In genomic region chr14:105331575-105332351, GRCh38 we compare ENCODE assay signal across 23 cellular contexts. TPM values are rescaled to one million over a fixed set of nuclear protein-coding genes. Genes with fewer than 3 reads are reported as not detected.
A peak's percentile ranks its signal among the peaks of the same experiment; 100 is the strongest.
DNase-seq lines count a peak whose midpoint lies in the region; ATAC-seq and TF ChIP-seq lines count a peak whose summit lies in the region.
"Had no signal": no experiment of that assay in that cellular context is flagged by ENCODE, and none has a peak within 500 bp of the region (broad histone marks: within the 10 kb centered on the region; RNA-seq: fewer than 3 reads in every experiment).

No MANE protein-coding gene starts in this region.

- no peaks in the 10 kb centered on the region for H3K27me3 ChIP-seq in CD4-positive, alpha-beta memory T cell (ENCODE audit: insufficient read depth, low read length)
- H3K27me3 ChIP-seq in IMR-90 (ENCODE audit: control insufficient read depth, insufficient read depth, low read length) (no peaks in the 10 kb centered on the region), osteoblast (ENCODE audit: insufficient read depth, low read length) (no peaks in the 10 kb centered on the region)
- H3K27me3 ChIP-seq: cardiac muscle cell, left lung, neutrophil had no signal

- H3K23ac ChIP-seq in IMR-90 (ENCODE audit: low read depth, low read length) = no peak overlapping the region; the same call in 1 of the 2 replicates

- no peak for ATAC-seq in IMR-90 (ENCODE audit: low read depth)
- ATAC-seq in central memory CD8-positive, alpha-beta T cell (replicated peaks; ENCODE audit: extremely low read depth, poor library complexity, severe bottlenecking) = no peak
- ATAC-seq: left lung; stimulated activated memory B cell treated with anti-CD40 and anti-IgM and Interleukin-4, amounts not matched to agents 10 μg/mL and 1 μg/mL and 100 μg/mL, for 72 hours had no signal

- H3K4me3 ChIP-seq in CD4-positive, alpha-beta memory T cell (ENCODE audit: low read length in 2 of 2) = no peak overlapping the region
- H3K4me3 ChIP-seq in IMR-90 (ENCODE audit: insufficient read depth, low read depth, low read length) = no peak overlapping the region
- no peak overlapping the region for H3K4me3 ChIP-seq in osteoblast (ENCODE audit: insufficient read depth, low read length)
- H3K4me3 ChIP-seq: cardiac muscle cell, left lung, skin epidermis had no signal

- peak in 1 of 5 donors; percentile 8 for DNase-seq in CD4-positive, alpha-beta memory T cell
- DNase-seq in IMR-90 (no peak), osteoblast (ENCODE audit: insufficient read length, low spot score, missing footprints) (peak; percentile 73), HUDEP-2 (lab: John Stamatoyannopoulos, UW; ENCODE audit: unreplicated experiment in 76 of 76) (no peak), COLO829 (ENCODE audit: low spot score) (no peak), DMS 273 treated with DMSO at 0.1 percent for 48 hours (lab: John Stamatoyannopoulos, UW) (no peak)
- no peak for DNase-seq in central memory CD8-positive, alpha-beta T cell (ENCODE audit: low spot score in 2 of 2)
- DNase-seq: activated CD4-positive, alpha-beta T cell treated with anti-CD3 and anti-CD28 coated beads for 48 hours; activated CD8-positive, alpha-beta memory T cell treated with anti-CD3 and anti-CD28 coated beads, Interleukin-2, amount 50 U/mL, for 4 hours; activated gamma-delta T cell; anterior cingulate cortex; COR-L47; DMS79 treated with DMSO at 0.1 percent for 48 hours; midbrain; NCI-H1105; NCI-H2029 treated with DMSO at 0.1 percent for 48 hours; stimulated activated CD4-positive, alpha-beta T cell treated with anti-CD3 and anti-CD28 coated beads, Interleukin-2, amount 100 ng/mL, for 24 hours had no signal

- BruUV-seq in IMR-90 (replicated peaks; lab: Mats Ljungman, UMichigan) = no TSS peak

- H3K27ac ChIP-seq in CD4-positive, alpha-beta memory T cell (ENCODE audit: low read depth, low read length) = no peak overlapping the region
- H3K27ac ChIP-seq in IMR-90 (ENCODE audit: insufficient read depth, low read length) (no peak overlapping the region), osteoblast (ENCODE audit: low read depth, low read length) (no peak overlapping the region)
- H3K27ac ChIP-seq: cardiac muscle cell, neutrophil had no signal

- H3K27ac Mint-ChIP-seq in CD4-positive, alpha-beta memory T cell = peak overlapping the region in 5 of 7 donors; percentile 18 to 87 (median 65)
- peak overlapping the region; percentile 27 for H3K27ac Mint-ChIP-seq in central memory CD8-positive, alpha-beta T cell (ENCODE audit: low read depth)
- H3K27ac Mint-ChIP-seq: stimulated activated memory B cell treated with anti-CD40 and anti-IgM and Interleukin-4, amounts not matched to agents 10 μg/mL and 1 μg/mL and 100 μg/mL, for 72 hours; T-helper 1 cell treated with Interleukin-12 subunit alpha and Interleukin-12 subunit beta and Interleukin-4 antibody, amounts not matched to agents 30 μg/mL and 1 μg/mL, for 36 hours had no signal

- dilution Hi-C loops in IMR-90 (cut with HindIII; ENCODE audit: low sequenced_read_pairs, unreplicated experiment) = no loop called here

- TF ChIP-seq CTCF in IMR-90 (conservative IDR thresholded peaks at IDR 0.05; ENCODE audit: low read depth, low read length) (no peak), osteoblast (IDR thresholded peaks at IDR 0.05; ENCODE audit: extremely low read depth, low read depth, low read length) (no peak)

- no peak overlapping the region for H3K4ac ChIP-seq in IMR-90 (ENCODE audit: low read depth, low read length)

- H3K9me3 ChIP-seq in CD4-positive, alpha-beta memory T cell (ENCODE audit: control insufficient read depth in 1 of 2, low read length in 2 of 2) = no peaks in the 10 kb centered on the region
- H3K9me3 ChIP-seq in IMR-90 (ENCODE audit: control insufficient read depth, insufficient read depth, low read length) = no peaks in the 10 kb centered on the region; the same call in 1 of the 2 replicates
- H3K9me3 ChIP-seq in osteoblast (ENCODE audit: low read depth, low read length) = no peaks in the 10 kb centered on the region
- H3K9me3 ChIP-seq: left lung, neutrophil had no signal

- H3K56ac ChIP-seq in IMR-90 (ENCODE audit: extremely low read depth, insufficient read depth, low read length) = no peak overlapping the region

- peaks cover 0 to 4% of the 10 kb centered on the region in 2 donors for H3K36me3 Mint-ChIP-seq in CD4-positive, alpha-beta memory T cell
- H3K36me3 Mint-ChIP-seq in central memory CD8-positive, alpha-beta T cell (ENCODE audit: insufficient read depth) = peaks cover 2% of the 10 kb centered on the region

- H2AFZ ChIP-seq in IMR-90 (replicated peaks; ENCODE audit: low read length, poor library complexity) = peak overlapping the region; percentile 51
- H2AFZ ChIP-seq in osteoblast (ENCODE audit: low read length) = no peak overlapping the region

- H3K4me3 Mint-ChIP-seq in CD4-positive, alpha-beta memory T cell = peak overlapping the region in 6 of 8 donors; percentile 1 to 60 (median 18)
- H3K4me3 Mint-ChIP-seq in central memory CD8-positive, alpha-beta T cell = no peak overlapping the region
- H3K4me3 Mint-ChIP-seq: stimulated activated memory B cell treated with anti-CD40 and anti-IgM and Interleukin-4, amounts not matched to agents 10 μg/mL and 1 μg/mL and 100 μg/mL, for 72 hours; T-helper 1 cell treated with Interleukin-12 subunit alpha and Interleukin-12 subunit beta and Interleukin-4 antibody, amounts not matched to agents 30 μg/mL and 1 μg/mL, for 36 hours had no signal

- H3K9me3 Mint-ChIP-seq in CD4-positive, alpha-beta memory T cell = no peaks in the 10 kb centered on the region
- no peaks in the 10 kb centered on the region for H3K9me3 Mint-ChIP-seq in central memory CD8-positive, alpha-beta T cell
- H3K9me3 Mint-ChIP-seq: stimulated activated memory B cell treated with anti-CD40 and anti-IgM and Interleukin-4, amounts not matched to agents 10 μg/mL and 1 μg/mL and 100 μg/mL, for 72 hours; T-helper 1 cell treated with Interleukin-12 subunit alpha and Interleukin-12 subunit beta and Interleukin-4 antibody, amounts not matched to agents 30 μg/mL and 1 μg/mL, for 36 hours had no signal

- no peak overlapping the region for H3K9ac ChIP-seq in IMR-90 (ENCODE audit: low read depth, low read length)

- peaks cover 13 to 46% (median 26%) of the 10 kb centered on the region in 4 donors for H3K4me1 Mint-ChIP-seq in CD4-positive, alpha-beta memory T cell
- peaks cover 45% of the 10 kb centered on the region for H3K4me1 Mint-ChIP-seq in central memory CD8-positive, alpha-beta T cell

- H2BK120ac ChIP-seq in IMR-90 (ENCODE audit: low read depth, low read length) = no peak overlapping the region

- H2AK5ac ChIP-seq in IMR-90 (ENCODE audit: low read depth, low read length) = peak overlapping the region; percentile 50; the same call in 1 of the 2 replicates

- H3K14ac ChIP-seq in IMR-90 (replicated peaks; ENCODE audit: low read depth, low read length) = no peak overlapping the region

- H2BK20ac ChIP-seq in IMR-90 (ENCODE audit: low read depth, low read length) = no peak overlapping the region

- H3K18ac ChIP-seq in IMR-90 (ENCODE audit: low read depth, low read length) = no peak overlapping the region

- no peak overlapping the region for H4K91ac ChIP-seq in IMR-90 (ENCODE audit: insufficient read depth, low read depth, low read length)

- H3K27me3 Mint-ChIP-seq in CD4-positive, alpha-beta memory T cell = no peaks in the 10 kb centered on the region
- H3K27me3 Mint-ChIP-seq in central memory CD8-positive, alpha-beta T cell = no peaks in the 10 kb centered on the region
- H3K27me3 Mint-ChIP-seq: stimulated activated memory B cell treated with anti-CD40 and anti-IgM and Interleukin-4, amounts not matched to agents 10 μg/mL and 1 μg/mL and 100 μg/mL, for 72 hours had no signal

- peaks cover 7% of the 10 kb centered on the region; the same call in 1 of the 2 replicates for H3K9me1 ChIP-seq in IMR-90 (ENCODE audit: insufficient read depth, low read length)

- H2AK9ac ChIP-seq in IMR-90 (replicated peaks; ENCODE audit: low read depth, low read length, poor library complexity) = peak overlapping the region; percentile 39

- POLR2A ChIA-PET in CD4-positive, alpha-beta memory T cell (lab: Charles Lee; ENCODE audit: partially characterized antibody) = interaction anchor here (0.7 kb wide), 1 partner anchor 31 kb away, joined by 3 read pairs; the partner anchor contains the start of gene BRF1
- POLR2A ChIA-PET in IMR-90 (lab: Charles Lee; ENCODE audit: unreplicated experiment) = no interaction called here

- H2BK5ac ChIP-seq in IMR-90 (ENCODE audit: low read depth, low read length, poor library complexity, severe bottlenecking) = no peak overlapping the region

- H4K5ac ChIP-seq in IMR-90 (ENCODE audit: low read depth, low read length) = no peak overlapping the region

- no peak overlapping the region for H3K4me2 ChIP-seq in IMR-90 (ENCODE audit: low read depth, low read length)
- no peak overlapping the region for H3K4me2 ChIP-seq in osteoblast (ENCODE audit: insufficient read depth, low read length)

- H3K79me1 ChIP-seq in IMR-90 (ENCODE audit: low read depth in 1 of 2, low read length in 2 of 2) = peaks cover 11 to 61% of the 10 kb centered on the region in 2 experiments

- in situ Hi-C loops in IMR-90 (cut with MboI; ENCODE audit: low sequenced_read_pairs) = no loop called here

- CTCF ChIA-PET in CD4-positive, alpha-beta memory T cell (lab: Charles Lee; ENCODE audit: partially characterized antibody) = no interaction called here
- CTCF ChIA-PET in IMR-90 (lab: Yijun Ruan, JAX) = no interaction called here

- H3K4me1 ChIP-seq in CD4-positive, alpha-beta memory T cell (ENCODE audit: insufficient read depth, low read length) = peaks cover 21% of the 10 kb centered on the region
- H3K4me1 ChIP-seq in IMR-90 (ENCODE audit: control insufficient read depth, insufficient read depth, low read length) (peaks cover 5% of the 10 kb centered on the region; the same call in 1 of the 2 replicates), osteoblast (ENCODE audit: insufficient read depth, low read length) (peaks cover 9% of the 10 kb centered on the region)

- WGBS in IMR-90 (ENCODE audit: extremely low coverage in 2 of 2, insufficient read length in 1 of 2), 2 experiments = no CpG with 5 or more reads among the region's 8 CpGs

- peaks cover 57% of the 10 kb centered on the region for H4K20me1 ChIP-seq in IMR-90 (ENCODE audit: insufficient read depth, low read length)
- H4K20me1 ChIP-seq in osteoblast (ENCODE audit: insufficient read depth, low read length) = peaks cover 14% of the 10 kb centered on the region

- H3K79me2 ChIP-seq in osteoblast (ENCODE audit: insufficient read depth, low read length) = peaks cover 96% of the 10 kb centered on the region

- no peak for TF ChIP-seq POLR2A in IMR-90 (IDR thresholded peaks at IDR 0.05; ENCODE audit: low read depth, low read length)

- intact Hi-C loops in CD4-positive, alpha-beta memory T cell (cut with micrococcal nuclease) = no loop called here
- intact Hi-C loops in IMR-90 (cut with micrococcal nuclease) = no loop called here

- TF ChIP-seq RAD21 in IMR-90 (IDR thresholded peaks at IDR 0.05; ENCODE audit: low read length) = no peak

- H2BK15ac ChIP-seq in IMR-90 (ENCODE audit: low read depth, low read length) = no peak overlapping the region

- H3K36me3 ChIP-seq in CD4-positive, alpha-beta memory T cell (ENCODE audit: insufficient read depth, low read length) = no peaks in the 10 kb centered on the region
- H3K36me3 ChIP-seq in IMR-90 (ENCODE audit: control insufficient read depth, insufficient read depth, low read length) = no peaks in the 10 kb centered on the region; the same call in 1 of the 2 replicates
- no peaks in the 10 kb centered on the region for H3K36me3 ChIP-seq in osteoblast (ENCODE audit: insufficient read depth, low read length)
- H3K36me3 ChIP-seq: cardiac muscle cell, neutrophil had no signal

- no peak overlapping the region for H4K8ac ChIP-seq in IMR-90 (ENCODE audit: low read depth in 2 of 2, low read length in 2 of 2)

RNA-seq across cellular contexts. Expression of gene PACS2, which starts 17.2 kb away (rescaled TPM):
- total RNA-seq in CD4-positive, alpha-beta memory T cell = 10 to 100 TPM; 70.9 to 76.6 TPM
- polyA plus RNA-seq in CD4-positive, alpha-beta memory T cell = 1 to 10 TPM; 1.9 to 7.7 TPM
- total RNA-seq in IMR-90 (2012; rRNA removed) = 15.3 and 15.6 TPM in 2 replicates
- polyA plus RNA-seq in IMR-90 (2012; rRNA removed) = 32.2 and 35.1 TPM in 2 replicates
- 21.8 and 38.1 TPM in 2 replicates for polyA plus RNA-seq in IMR-90 (2012; cell fraction: cytosol; rRNA removed)
- 145 and 229 TPM in 2 replicates for polyA plus RNA-seq in IMR-90 (2012; cell fraction: nucleus; rRNA removed; ENCODE audit: low replicate concordance)
- 81.1 and 81.3 TPM in 2 replicates for total RNA-seq in osteoblast

RNA-seq across cellular contexts. Expression of gene BRF1, which starts 31.0 kb away (rescaled TPM):
- total RNA-seq in CD4-positive, alpha-beta memory T cell = 10 to 100 TPM; 49.7 to 56.0 TPM
- 10 to 100 TPM in 1 of 2 donors, 1 to 10 TPM in 1; 3.0 to 10.2 TPM for polyA plus RNA-seq in CD4-positive, alpha-beta memory T cell
- total RNA-seq in IMR-90 (2012; rRNA removed) (12.4 and 13.3 TPM in 2 replicates), osteoblast (33.6 and 34.4 TPM in 2 replicates)
- polyA plus RNA-seq in IMR-90 (2012; rRNA removed) = 16.4 and 16.7 TPM in 2 replicates
- polyA plus RNA-seq in IMR-90 (2012; cell fraction: cytosol; rRNA removed) = 13.5 and 19.0 TPM in 2 replicates
- polyA plus RNA-seq in IMR-90 (2012; cell fraction: nucleus; rRNA removed; ENCODE audit: low replicate concordance) = 44.2 and 86.6 TPM in 2 replicates
